13 cellular contexts compared by ENCODE assay signal in genomic region chr1:153730468-153730988, GRCh38. TPM values are rescaled to one million over a fixed set of nuclear protein-coding genes. Genes with fewer than 3 reads are reported as not detected.
DNase-seq lines count a peak whose midpoint lies in the region; ATAC-seq and TF ChIP-seq lines count a peak whose summit lies in the region.
"Had no signal": no experiment of that assay in that cellular context is flagged by ENCODE, and none has a peak within 500 bp of the region (broad histone marks: within the 10 kb centered on the region; RNA-seq: fewer than 3 reads in every experiment).

No MANE protein-coding gene starts in this region.

- peak overlapping the region; percentile 1 for H3K27ac Mint-ChIP-seq in activated CD4-positive, alpha-beta T cell treated with anti-CD3 and anti-CD28 coated beads, Interleukin-2, amount 10 ng/mL, durations not matched to agents 24 days and 14 days
- H3K27ac Mint-ChIP-seq in stimulated activated memory B cell treated with anti-CD40 and anti-IgM and Interleukin-4, amounts not matched to agents 10 μg/mL and 1 μg/mL and 100 μg/mL, for 72 hours: peak overlapping the region; percentile 91

- H3K27me3 ChIP-seq in NT2/D1 (ENCODE audit: insufficient read depth, insufficient read length) (no peaks in the 10 kb centered on the region), fibroblast of lung (ENCODE audit: control insufficient read depth, insufficient read depth, low read length) (no peaks in the 10 kb centered on the region), GM23248 (replicated peaks; ENCODE audit: insufficient read depth) (no peaks in the 10 kb centered on the region)
- H3K27me3 ChIP-seq: tibial nerve had no signal

- H3K79me2 ChIP-seq in fibroblast of lung (ENCODE audit: control insufficient read depth, insufficient read depth, low read length): peaks cover 4% of the 10 kb centered on the region
- H3K79me2 ChIP-seq in GM23248 (ENCODE audit: insufficient read depth): peaks cover 64% of the 10 kb centered on the region

- H3K4me2 ChIP-seq in fibroblast of lung (ENCODE audit: extremely low read depth, insufficient read depth, low read length) (peak overlapping the region; percentile 40), GM23248 (ENCODE audit: unreplicated experiment) (no peak overlapping the region)

- H3K4me3 ChIP-seq in NT2/D1 (ENCODE audit: insufficient read length, low read depth): no peak overlapping the region
- peak overlapping the region in 1 of 4 experiments; percentile 21 for H3K4me3 ChIP-seq in fibroblast of lung (replicated peaks in 1 of 4; ENCODE audit: control extremely low read depth in 1 of 4, insufficient read depth in 1 of 4, low read depth in 3 of 4, low read length in 4 of 4)
- no peak overlapping the region for H3K4me3 ChIP-seq in GM23248
- H3K4me3 ChIP-seq: tibial nerve had no signal

- H3K4me3 Mint-ChIP-seq in activated CD4-positive, alpha-beta T cell treated with anti-CD3 and anti-CD28 coated beads, Interleukin-2, amount 10 ng/mL, durations not matched to agents 24 days and 14 days: peak overlapping the region; percentile 96
- H3K4me3 Mint-ChIP-seq in stimulated activated memory B cell treated with anti-CD40 and anti-IgM and Interleukin-4, amounts not matched to agents 10 μg/mL and 1 μg/mL and 100 μg/mL, for 72 hours: peak overlapping the region; percentile 22

- H4K20me1 ChIP-seq in fibroblast of lung (ENCODE audit: control insufficient read depth, extremely low read depth, insufficient read depth, low read length): no peaks in the 10 kb centered on the region
- H4K20me1 ChIP-seq in GM23248 (ENCODE audit: insufficient read depth): no peaks in the 10 kb centered on the region

- peaks cover 23% of the 10 kb centered on the region for H3K36me3 Mint-ChIP-seq in activated CD4-positive, alpha-beta T cell treated with anti-CD3 and anti-CD28 coated beads, Interleukin-2, amount 10 ng/mL, durations not matched to agents 24 days and 14 days (ENCODE audit: low read depth)
- H3K36me3 Mint-ChIP-seq in stimulated activated memory B cell treated with anti-CD40 and anti-IgM and Interleukin-4, amounts not matched to agents 10 μg/mL and 1 μg/mL and 100 μg/mL, for 72 hours: peaks cover 31% of the 10 kb centered on the region

- in situ Hi-C loops in GM23248 (cut with MboI): loop anchor here (25.0 kb wide), 1 partner anchor 368 kb away; the partner anchor contains the start of gene S100A9

- H3K4me1 ChIP-seq in NT2/D1 (ENCODE audit: insufficient read depth, insufficient read length) (peaks cover 7% of the 10 kb centered on the region), fibroblast of lung (ENCODE audit: control insufficient read depth, extremely low read depth, insufficient read depth, low read length) (peaks cover 5% of the 10 kb centered on the region), GM23248 (ENCODE audit: insufficient read depth) (0 out of 2 replicates have a peak, but pooled peaks cover 9% of the 10 kb centered on the region)

- no peaks in the 10 kb centered on the region for H3K9me2 ChIP-seq in GM23248 (ENCODE audit: insufficient read depth)

- peaks cover 24% of the 10 kb centered on the region for H3K36me3 ChIP-seq in NT2/D1 (ENCODE audit: insufficient read depth, insufficient read length, low read length)
- peaks cover 1% of the 10 kb centered on the region for H3K36me3 ChIP-seq in fibroblast of lung (ENCODE audit: control insufficient read depth, insufficient read depth, low read length)
- no peaks in the 10 kb centered on the region for H3K36me3 ChIP-seq in GM23248 (ENCODE audit: low read depth)

- H3K27ac ChIP-seq in fibroblast of lung (ENCODE audit: insufficient read depth, low read length) (no peak overlapping the region), GM23248 (no peak overlapping the region)
- H3K27ac ChIP-seq: epithelial cell of prostate had no signal

- H3K27me3 Mint-ChIP-seq in activated CD4-positive, alpha-beta T cell treated with anti-CD3 and anti-CD28 coated beads, Interleukin-2, amount 10 ng/mL, durations not matched to agents 24 days and 14 days: no peaks in the 10 kb centered on the region
- no peaks in the 10 kb centered on the region for H3K27me3 Mint-ChIP-seq in stimulated activated memory B cell treated with anti-CD40 and anti-IgM and Interleukin-4, amounts not matched to agents 10 μg/mL and 1 μg/mL and 100 μg/mL, for 72 hours

- no peak for TF ChIP-seq CTCF in fibroblast of lung (conservative IDR thresholded peaks at IDR 0.05 in 1 of 2, IDR thresholded peaks at IDR 0.05 in 1 of 2; ENCODE audit: low read depth in 1 of 2, low read length in 2 of 2)

- H3F3A ChIP-seq in GM23248 (ENCODE audit: insufficient read depth): 0 out of 2 replicates have a peak, but pooled peaks cover 13% of the 10 kb centered on the region

- no peak overlapping the region for H2AFZ ChIP-seq in fibroblast of lung (ENCODE audit: low read length)
- no peak overlapping the region for H2AFZ ChIP-seq in GM23248

- no peaks in the 10 kb centered on the region for H3K9me3 Mint-ChIP-seq in activated CD4-positive, alpha-beta T cell treated with anti-CD3 and anti-CD28 coated beads, Interleukin-2, amount 10 ng/mL, durations not matched to agents 24 days and 14 days
- H3K9me3 Mint-ChIP-seq in stimulated activated memory B cell treated with anti-CD40 and anti-IgM and Interleukin-4, amounts not matched to agents 10 μg/mL and 1 μg/mL and 100 μg/mL, for 72 hours: no peaks in the 10 kb centered on the region

- no peak for DNase-seq in activated CD4-positive, alpha-beta T cell treated with anti-CD3 and anti-CD28 coated beads, Interleukin-2, amount 10 ng/mL, durations not matched to agents 24 days and 14 days
- no peak for DNase-seq in activated CD4-positive, alpha-beta T cell treated with anti-CD3 and anti-CD28 coated beads for 48 hours
- DNase-seq in NT2/D1 (ENCODE audit: low read depth, low spot score) (no peak), fibroblast of lung (ENCODE audit: low read depth in 2 of 2) (no peak), GM23248 (no peak)
- no peak for DNase-seq in stimulated activated CD4-positive, alpha-beta T cell treated with anti-CD3 and anti-CD28 coated beads, Interleukin-15, amount 100 ng/mL, for 24 hours
- DNase-seq: anterior cingulate cortex had no signal

- intact Hi-C loops in activated CD4-positive, alpha-beta T cell treated with anti-CD3 and anti-CD28 coated beads, Interleukin-2, amount 10 ng/mL, durations not matched to agents 24 days and 14 days (cut with micrococcal nuclease): no loop called here

- WGBS in GM23248 (ENCODE audit: low coverage in 1 of 2, low lambda C conversion rate in 2 of 2, missing lambda C conversion rate in 2 of 2), 2 experiments: 56 to 66% methylated on average over 5 of the region's 5 CpGs

- H3K9me3 ChIP-seq in NT2/D1 (ENCODE audit: insufficient read depth, low read length): no peaks in the 10 kb centered on the region
- no peaks in the 10 kb centered on the region for H3K9me3 ChIP-seq in fibroblast of lung (ENCODE audit: control insufficient read depth, insufficient read depth, low read depth, low read length)
- no peaks in the 10 kb centered on the region for H3K9me3 ChIP-seq in GM23248 (ENCODE audit: low read depth)
- H3K9me3 ChIP-seq: tibial nerve had no signal

- H3K9ac ChIP-seq in NT2/D1 (ENCODE audit: insufficient read length, low read depth) (peak overlapping the region; percentile 28), fibroblast of lung (ENCODE audit: insufficient read depth, low read length) (no peak overlapping the region), GM23248 (no peak overlapping the region)

- ATAC-seq in stimulated activated memory B cell treated with anti-CD40 and anti-IgM and Interleukin-4, amounts not matched to agents 10 μg/mL and 1 μg/mL and 100 μg/mL, for 72 hours: no peak
- ATAC-seq in GM21515 (IDR thresholded peaks at IDR 0.05; ENCODE audit: unreplicated experiment): no peak
- ATAC-seq: activated CD4-positive, CD25-positive, alpha-beta regulatory T cell treated with anti-CD3 and anti-CD28 coated beads, Interleukin-2, amount 50 U/mL, for 24 hours had no signal

- peaks cover 34% of the 10 kb centered on the region for H3K4me1 Mint-ChIP-seq in activated CD4-positive, alpha-beta T cell treated with anti-CD3 and anti-CD28 coated beads, Interleukin-2, amount 10 ng/mL, durations not matched to agents 24 days and 14 days
- H3K4me1 Mint-ChIP-seq in stimulated activated memory B cell treated with anti-CD40 and anti-IgM and Interleukin-4, amounts not matched to agents 10 μg/mL and 1 μg/mL and 100 μg/mL, for 72 hours: peaks cover 52% of the 10 kb centered on the region

RNA-seq across cellular contexts. Expression of gene INTS3, which starts 2.7 kb away (rescaled TPM):
- total RNA-seq in activated CD4-positive, alpha-beta T cell treated with anti-CD3 and anti-CD28 coated beads, Interleukin-2, amount 10 ng/mL, durations not matched to agents 24 days and 14 days: 63.1 and 64.8 TPM in 2 replicates
- total RNA-seq in fibroblast of lung: 30.0 and 37.3 TPM in 2 replicates
- polyA plus RNA-seq in fibroblast of lung: 31.4 and 42.2 TPM in 2 replicates
- polyA plus RNA-seq in fibroblast of lung (2012): 21.9 and 31.0 TPM in 2 replicates
- 62.4 and 69.9 TPM in 2 replicates for polyA minus RNA-seq in fibroblast of lung (ENCODE audit: low replicate concordance)
- 40.2 and 41.5 TPM in 2 replicates for total RNA-seq in GM23248 (2014; rRNA removed; shearing (Covaris generic))
- polyA plus RNA-seq in GM23248 (2016; fragmentation: Nextera tagmentation; extraction: Ambion mirVana): 17.3 and 19.9 TPM in 2 replicates

RNA-seq across cellular contexts. Expression of gene SLC27A3, which starts 44.7 kb away (rescaled TPM):
- total RNA-seq in activated CD4-positive, alpha-beta T cell treated with anti-CD3 and anti-CD28 coated beads, Interleukin-2, amount 10 ng/mL, durations not matched to agents 24 days and 14 days: 10.0 and 10.3 TPM in 2 replicates
- 30.6 and 34.4 TPM in 2 replicates for total RNA-seq in fibroblast of lung
- 9.3 and 9.7 TPM in 2 replicates for polyA plus RNA-seq in fibroblast of lung
- polyA plus RNA-seq in fibroblast of lung (2012): 12.7 and 14.3 TPM in 2 replicates
- polyA minus RNA-seq in fibroblast of lung (ENCODE audit: low replicate concordance): 30.8 and 77.7 TPM in 2 replicates
- total RNA-seq in GM23248 (2014; rRNA removed; shearing (Covaris generic)): 8.8 and 11.4 TPM in 2 replicates
- 5.6 and 9.2 TPM in 2 replicates for polyA plus RNA-seq in GM23248 (2016; fragmentation: Nextera tagmentation; extraction: Ambion mirVana)

RNA-seq across cellular contexts. Expression of gene NPR1, which starts 52.0 kb away (rescaled TPM):
- total RNA-seq in activated CD4-positive, alpha-beta T cell treated with anti-CD3 and anti-CD28 coated beads, Interleukin-2, amount 10 ng/mL, durations not matched to agents 24 days and 14 days: 0.05 and 0.09 TPM in 2 replicates
- 0.66 and 2.1 TPM in 2 replicates for total RNA-seq in fibroblast of lung
- polyA plus RNA-seq in fibroblast of lung (0.14 and 0.60 TPM in 2 replicates), GM23248 (2016; fragmentation: Nextera tagmentation; extraction: Ambion mirVana) (0.09 and 0.19 TPM in 2 replicates)
- polyA plus RNA-seq in fibroblast of lung (2012): 0.26 and 0.93 TPM in 2 replicates
- polyA minus RNA-seq in fibroblast of lung (ENCODE audit: low replicate concordance): 0.39 and 3.8 TPM in 2 replicates
- total RNA-seq in GM23248 (2014; rRNA removed; shearing (Covaris generic)): 0.25 TPM in 1 of 2 replicates, not detected in the other
- polyA plus RNA-seq: keratinocyte had no signal

RNA-seq across cellular contexts. Expression of gene ILF2, which starts 59.7 kb away (rescaled TPM):
- total RNA-seq in activated CD4-positive, alpha-beta T cell treated with anti-CD3 and anti-CD28 coated beads, Interleukin-2, amount 10 ng/mL, durations not matched to agents 24 days and 14 days: 377 and 390 TPM in 2 replicates
- 129 and 135 TPM in 2 replicates for total RNA-seq in fibroblast of lung
- polyA plus RNA-seq in fibroblast of lung: 235 and 344 TPM in 2 replicates
- 137 and 214 TPM in 2 replicates for polyA plus RNA-seq in fibroblast of lung (2012)
- 141 and 203 TPM in 2 replicates for polyA minus RNA-seq in fibroblast of lung (ENCODE audit: low replicate concordance)
- total RNA-seq in GM23248 (2014; rRNA removed; shearing (Covaris generic)): 176 and 180 TPM in 2 replicates
- polyA plus RNA-seq in GM23248 (2016; fragmentation: Nextera tagmentation; extraction: Ambion mirVana): 174 and 178 TPM in 2 replicates
